In the genomic region with DNA sequence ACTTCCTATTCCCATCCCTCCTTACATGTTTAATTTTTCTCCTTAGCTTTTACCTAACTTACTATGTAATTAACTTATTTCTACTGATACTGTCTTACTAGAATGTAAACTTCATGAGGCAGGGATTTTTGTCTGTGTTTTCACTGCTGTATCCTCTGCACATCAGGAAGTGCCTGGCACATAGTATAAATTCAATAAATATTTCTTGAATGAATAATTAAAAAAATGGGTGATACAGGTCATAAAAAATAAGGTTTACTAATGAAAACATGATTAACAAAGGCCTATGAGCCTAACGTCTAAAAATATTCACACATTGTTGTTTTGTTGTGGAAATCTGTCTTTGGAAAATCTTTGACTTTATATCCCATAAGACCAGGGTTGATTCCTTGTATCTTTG, we compare ENCODE assay signal across 1 cellular context.
A peak's percentile ranks its signal among the peaks of the same experiment; 100 is the strongest.
TF ChIP-seq lines count a peak whose summit lies in the region.

No MANE protein-coding gene starts in this region.

TF ChIP-seq in endothelial cell of umbilical vein, 7 proteins besides CTCF, POLR2A, EP300 and RAD21:
- TF ChIP-seq MYC (IDR thresholded peaks at IDR 0.05; ENCODE audit: low read depth, low read length), result no peak
- TF ChIP-seq MAX (IDR thresholded peaks at IDR 0.05; ENCODE audit: insufficient read depth, insufficient read length), result no peak
- no peak for TF ChIP-seq FOS (IDR thresholded peaks at IDR 0.05; ENCODE audit: borderline replicate concordance, insufficient read depth, low read length)
- peak; percentile 58 for TF ChIP-seq JUN (IDR thresholded peaks at IDR 0.05; ENCODE audit: borderline replicate concordance, insufficient read depth, insufficient read length, low read depth)
- no peak for TF ChIP-seq EZH2 (IDR thresholded peaks at IDR 0.05; ENCODE audit: borderline replicate concordance, low read depth, low read length, severe bottlenecking)
- TF ChIP-seq POLR2AphosphoS5 (IDR thresholded peaks at IDR 0.05; ENCODE audit: insufficient read depth, low read depth, low read length), result no peak
- TF ChIP-seq GATA2 (IDR thresholded peaks at IDR 0.05; ENCODE audit: insufficient read depth, insufficient read length, low read depth, low read length), result no peak
